ENCODE assay signal across 1 cellular context in genomic region chr11:8247312-8247711, GRCh38.
TF ChIP-seq lines count a peak whose summit lies in the region.

No MANE protein-coding gene starts in this region.

TF ChIP-seq in H1, 55 proteins besides CTCF, POLR2A, EP300 and RAD21 (continued from another document):
- no peak for TF ChIP-seq CHD7 (IDR thresholded peaks at IDR 0.05; ENCODE audit: insufficient replicate concordance, low read length)
- TF ChIP-seq BCL11A (IDR thresholded peaks at IDR 0.05; ENCODE audit: low read depth in 2 of 2, low read length in 2 of 2), result no peak
- TF ChIP-seq SIN3A (conservative IDR thresholded peaks at IDR 0.05 in 1 of 2, IDR thresholded peaks at IDR 0.05 in 1 of 2; ENCODE audit: low read depth in 1 of 2, low read length in 2 of 2), result no peak
- peak; percentile 51; the same call in 1 of the 2 replicates for TF ChIP-seq KDM1A (IDR thresholded peaks at IDR 0.05; ENCODE audit: borderline replicate concordance, low read length)
